Comparison of ENCODE assay signal across 11 cellular contexts in the genomic region with DNA sequence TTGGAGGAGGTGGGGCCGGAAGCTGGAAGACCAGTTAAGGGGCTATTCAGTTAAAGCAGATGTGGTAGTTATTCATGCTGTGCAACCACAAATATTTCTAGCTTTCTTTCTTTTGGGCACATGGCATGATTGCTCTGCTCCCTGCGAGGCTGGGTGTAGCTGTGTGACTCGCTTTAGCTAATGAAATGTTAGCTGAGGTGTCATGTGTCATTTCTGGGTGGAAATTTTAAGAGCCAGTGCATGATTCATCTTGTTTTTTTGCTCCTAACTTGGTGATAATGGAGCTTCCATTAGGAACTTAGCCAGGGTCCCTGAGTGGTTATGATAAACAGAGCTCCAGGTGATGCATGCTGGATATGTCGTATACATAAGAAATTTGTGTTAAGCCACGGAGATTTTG.
DNase-seq lines count a peak whose midpoint lies in the region; ATAC-seq and TF ChIP-seq lines count a peak whose summit lies in the region.
"Had no signal": no experiment of that assay in that cellular context is flagged by ENCODE, and none has a peak within 500 bp of the region (broad histone marks: within the 10 kb centered on the region; RNA-seq: fewer than 3 reads in every experiment).

No MANE protein-coding gene starts in this region.

- POLR2A ChIA-PET in HEK293T (lab: Yijun Ruan, JAX): no interaction called here

- DNase-seq in AG09309 (ENCODE audit: low read depth) (peak; percentile 73), HEK293T (ENCODE audit: extremely low spot score) (no peak), RKO (ENCODE audit: low spot score) (peak; percentile 24), fibroblast of pulmonary artery (ENCODE audit: low read depth) (peak; percentile 29), CD1c-positive myeloid dendritic cell (ENCODE audit: extremely low spot score) (no peak), GM19240 (ENCODE audit: insufficient read length, low spot score) (no peak)
- DNase-seq: DMS 273 treated with DMSO at 0.1 percent for 48 hours, midbrain, NCI-H510A had no signal

- CTCF ChIA-PET in HEK293T (lab: Yijun Ruan, JAX): interaction anchor here (0.9 kb wide), 1 partner anchor 662 kb away, joined by 7 read pairs; no protein-coding TSS in a partner anchor

- ATAC-seq in GM21619 (IDR thresholded peaks at IDR 0.05; ENCODE audit: unreplicated experiment) (no peak), HG03378 (IDR thresholded peaks at IDR 0.05; ENCODE audit: unreplicated experiment) (no peak)

- H3K4me3 ChIP-seq in AG09309 (ENCODE audit: control insufficient read depth, low read depth, low read length) (no peak overlapping the region), fibroblast of pulmonary artery (replicated peaks; ENCODE audit: low read depth, low read length) (no peak overlapping the region)

- TF ChIP-seq CTCF in AG09309 (IDR thresholded peaks at IDR 0.05; ENCODE audit: control insufficient read depth, insufficient read depth, low read depth, low read length, missing control alignments) (no peak), fibroblast of pulmonary artery (IDR thresholded peaks at IDR 0.05; ENCODE audit: low read length, missing control alignments) (no peak)

TF ChIP-seq in HEK293T, 16 proteins besides CTCF, POLR2A, EP300 and RAD21:
- no peak for TF ChIP-seq CTBP1 (IDR thresholded peaks at IDR 0.05; ENCODE audit: borderline replicate concordance)
- TF ChIP-seq ELF4 (IDR thresholded peaks at IDR 0.05): no peak
- TF ChIP-seq L3MBTL2 (conservative IDR thresholded peaks at IDR 0.05): 0 out of 2 replicates have a peak, but pooled peaks have one; percentile 12

Comparison
In these comparisons a context has a peak if more than half of its experiments do, and no peak if none do; other contexts are left out.
1. DNase-seq: peak in AG09309 (single experiment), RKO (single experiment) and fibroblast of pulmonary artery (single experiment); none in HEK293T (single experiment), CD1c-positive myeloid dendritic cell (single experiment) and GM19240 (single experiment).